In the genomic region with DNA sequence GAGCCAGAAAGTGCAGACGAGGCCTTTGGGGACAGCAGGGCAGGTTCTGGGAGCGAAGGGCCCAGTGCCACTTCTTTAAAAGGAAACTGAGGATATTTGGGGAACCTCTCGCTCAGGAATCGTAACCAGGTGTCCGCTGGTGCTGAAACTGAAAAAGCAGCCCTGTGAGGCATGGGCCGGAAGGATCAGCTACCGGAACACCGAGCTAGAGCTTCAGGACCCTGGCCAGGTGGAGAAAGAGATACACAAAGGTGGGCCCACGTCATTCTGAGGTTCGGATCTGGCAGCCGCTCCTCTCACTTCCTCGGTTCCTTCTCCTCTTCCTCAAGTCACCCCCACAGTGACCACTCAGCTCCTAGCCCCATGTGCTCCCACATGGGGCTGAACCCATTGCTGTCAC, we compare ENCODE assay signal across 23 cellular contexts. TPM values are rescaled to one million over a fixed set of nuclear protein-coding genes. Genes with fewer than 3 reads are reported as not detected.
"Had no signal": no experiment of that assay in that cellular context is flagged by ENCODE, and none has a peak within 500 bp of the region (broad histone marks: within the 10 kb centered on the region; RNA-seq: fewer than 3 reads in every experiment).

No MANE protein-coding gene starts in this region.

- H3K27ac ChIP-seq: HL-60, KMS-11, RWPE1 had no signal

- H3K9me3 Mint-ChIP-seq: IgD-negative memory B cell had no signal

- H3K27me3 Mint-ChIP-seq: IgD-negative memory B cell had no signal

- ATAC-seq: K562 had no signal

- H3K4me3 ChIP-seq: K562 had no signal

- DNase-seq: Kasumi-1, MV-4-11, NCI-H1048, NCI-H1105 treated with DMSO at 0.1 percent for 48 hours, NCI-H1417 treated with DMSO at 0.1 percent for 48 hours, NCI-H146, NCI-H1694 treated with DMSO at 0.1 percent for 48 hours, NCI-H1930, NCI-H2081, NCI-H2107, NCI-H2227 treated with DMSO at 0.1 percent for 48 hours, NCI-H524, NCI-H526 treated with DMSO at 0.1 percent for 48 hours, NCI-H748 treated with DMSO at 0.1 percent for 48 hours, SHP77, SK-N-SH, SW 1271 had no signal

- H3K9me3 ChIP-seq: SK-N-SH had no signal

- H3K27ac Mint-ChIP-seq: IgD-negative memory B cell had no signal

- H3K4me3 Mint-ChIP-seq: IgD-negative memory B cell had no signal

RNA-seq across cellular contexts. Expression of a gene that starts 18.1 kb away (rescaled TPM):
- total RNA-seq: SK-MEL-5 had no signal
